In the genomic region with DNA sequence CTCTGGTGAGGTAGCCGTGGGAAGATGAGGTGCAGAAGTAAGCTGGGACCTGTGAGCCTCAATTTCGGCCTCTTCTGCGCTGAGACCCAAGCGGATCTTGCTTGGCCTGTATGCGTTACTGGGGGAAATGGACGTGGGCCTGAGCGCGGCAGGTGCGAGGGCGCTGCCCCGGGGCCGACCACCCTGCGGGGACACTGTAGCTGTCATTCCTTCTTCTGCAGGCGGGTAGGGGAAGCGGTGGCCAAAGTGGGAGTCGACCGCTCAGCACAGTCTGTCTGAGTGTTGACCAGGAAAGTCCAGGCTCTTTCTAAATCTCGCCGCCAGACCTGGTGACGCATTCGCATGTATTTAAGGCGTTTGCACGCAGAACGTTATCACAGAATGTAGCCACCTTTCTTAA, we compare ENCODE assay signal across 24 cellular contexts. TPM values are rescaled to one million over a fixed set of nuclear protein-coding genes. Genes with fewer than 3 reads are reported as not detected.
"Had no signal": no experiment of that assay in that cellular context is flagged by ENCODE, and none has a peak within 500 bp of the region (broad histone marks: within the 10 kb centered on the region; RNA-seq: fewer than 3 reads in every experiment).

No MANE protein-coding gene starts in this region.

- H3K4me1 ChIP-seq: breast epithelium had no signal

- H3K36me3 Mint-ChIP-seq: natural killer cell treated with Interleukin-12 subunit alpha and Interleukin-12 subunit beta and Interleukin-15 and Interleukin-18, amount 100 ng/mL, for 72 hours had no signal

- H3K27ac Mint-ChIP-seq: activated naive CD4-positive, alpha-beta T cell treated with anti-CD3 and anti-CD28 coated beads for 36 hours; natural killer cell treated with Interleukin-12 subunit alpha and Interleukin-12 subunit beta and Interleukin-15 and Interleukin-18, amount 100 ng/mL, for 72 hours; T-helper 1 cell treated with Interleukin-12 subunit alpha and Interleukin-12 subunit beta and Interleukin-4 antibody, amounts not matched to agents 30 μg/mL and 1 μg/mL, for 36 hours had no signal

- H3K9me3 Mint-ChIP-seq: activated naive CD4-positive, alpha-beta T cell treated with anti-CD3 and anti-CD28 coated beads for 36 hours; activated T-cell treated with anti-CD3 and anti-CD28 coated beads, Interleukin-2, amount 50 U/mL, for 4 hours; natural killer cell treated with Interleukin-12 subunit alpha and Interleukin-12 subunit beta and Interleukin-15 and Interleukin-18, amount 100 ng/mL, for 72 hours; T-helper 1 cell treated with Interleukin-12 subunit alpha and Interleukin-12 subunit beta and Interleukin-4 antibody, amounts not matched to agents 30 μg/mL and 1 μg/mL, for 36 hours had no signal

- H3K9me3 ChIP-seq: breast epithelium, lower lobe of right lung, transverse colon, vagina had no signal

- H3K4me3 Mint-ChIP-seq: activated naive CD4-positive, alpha-beta T cell treated with anti-CD3 and anti-CD28 coated beads for 36 hours; activated T-cell treated with anti-CD3 and anti-CD28 coated beads, Interleukin-2, amount 50 U/mL, for 4 hours; natural killer cell treated with Interleukin-12 subunit alpha and Interleukin-12 subunit beta and Interleukin-15 and Interleukin-18, amount 100 ng/mL, for 72 hours; T-helper 1 cell treated with Interleukin-12 subunit alpha and Interleukin-12 subunit beta and Interleukin-4 antibody, amounts not matched to agents 30 μg/mL and 1 μg/mL, for 36 hours had no signal

- H3K27ac ChIP-seq: breast epithelium, coronary artery, lower lobe of right lung, transverse colon, vagina had no signal

- DNase-seq: activated CD4-positive, alpha-beta T cell treated with anti-CD3 and anti-CD28 coated beads, Interleukin-2, amount 50 U/mL, for 1 hour; activated CD4-positive, CD25-positive, alpha-beta regulatory T cell treated with anti-CD3 and anti-CD28 coated beads, Interleukin-2, amount 50 U/mL, for 72 hours; activated CD8-positive, alpha-beta memory T cell treated with anti-CD3 and anti-CD28 coated beads, Interleukin-2, amount 50 U/mL, for 4 hours; activated naive CD4-positive, alpha-beta T cell treated with anti-CD3 and anti-CD28 coated beads for 36 hours; activated T-cell treated with anti-CD3 and anti-CD28 coated beads, Interleukin-2, amount 50 U/mL, for 4 hours; aorta; head of caudate nucleus; left cardiac atrium; lower lobe of right lung; occipital lobe; stimulated activated CD4-positive, alpha-beta T cell treated with anti-CD3 and anti-CD28 coated beads, Interleukin-12 subunit alpha, Interleukin-12 subunit beta, amount 100 ng/mL, for 4 hours; stimulated activated CD4-positive, alpha-beta T cell treated with anti-CD3 and anti-CD28 coated beads, Interleukin-1b, Interleukin-23, amount 100 ng/mL, for 48 hours; stimulated activated CD8-positive, alpha-beta memory T cell treated with anti-CD3 and anti-CD28 coated beads, Interleukin-4, amount 100 ng/mL, for 48 hours; stimulated activated naive CD4-positive, alpha-beta T cell; substantia nigra; transverse colon had no signal

- H3K27me3 ChIP-seq: vagina had no signal

RNA-seq across cellular contexts. Expression of a gene that starts 3.3 kb away (rescaled TPM):
- total RNA-seq: activated naive CD4-positive, alpha-beta T cell treated with anti-CD3 and anti-CD28 coated beads for 36 hours; activated T-cell treated with anti-CD3 and anti-CD28 coated beads, Interleukin-2, amount 50 U/mL, for 4 hours; natural killer cell treated with Interleukin-12 subunit alpha and Interleukin-12 subunit beta and Interleukin-15 and Interleukin-18, amount 100 ng/mL, for 72 hours; vagina had no signal

RNA-seq across cellular contexts. Expression of a gene that starts 40.6 kb away (rescaled TPM):
- total RNA-seq: activated naive CD4-positive, alpha-beta T cell treated with anti-CD3 and anti-CD28 coated beads for 36 hours; activated T-cell treated with anti-CD3 and anti-CD28 coated beads, Interleukin-2, amount 50 U/mL, for 4 hours; aorta; frontal cortex; lower lobe of right lung; natural killer cell treated with Interleukin-12 subunit alpha and Interleukin-12 subunit beta and Interleukin-15 and Interleukin-18, amount 100 ng/mL, for 72 hours; posterior vena cava; transverse colon; vagina had no signal
- polyA plus RNA-seq: aorta, esophagus had no signal
